ENCODE assay signal across 8 cellular contexts in the genomic region with DNA sequence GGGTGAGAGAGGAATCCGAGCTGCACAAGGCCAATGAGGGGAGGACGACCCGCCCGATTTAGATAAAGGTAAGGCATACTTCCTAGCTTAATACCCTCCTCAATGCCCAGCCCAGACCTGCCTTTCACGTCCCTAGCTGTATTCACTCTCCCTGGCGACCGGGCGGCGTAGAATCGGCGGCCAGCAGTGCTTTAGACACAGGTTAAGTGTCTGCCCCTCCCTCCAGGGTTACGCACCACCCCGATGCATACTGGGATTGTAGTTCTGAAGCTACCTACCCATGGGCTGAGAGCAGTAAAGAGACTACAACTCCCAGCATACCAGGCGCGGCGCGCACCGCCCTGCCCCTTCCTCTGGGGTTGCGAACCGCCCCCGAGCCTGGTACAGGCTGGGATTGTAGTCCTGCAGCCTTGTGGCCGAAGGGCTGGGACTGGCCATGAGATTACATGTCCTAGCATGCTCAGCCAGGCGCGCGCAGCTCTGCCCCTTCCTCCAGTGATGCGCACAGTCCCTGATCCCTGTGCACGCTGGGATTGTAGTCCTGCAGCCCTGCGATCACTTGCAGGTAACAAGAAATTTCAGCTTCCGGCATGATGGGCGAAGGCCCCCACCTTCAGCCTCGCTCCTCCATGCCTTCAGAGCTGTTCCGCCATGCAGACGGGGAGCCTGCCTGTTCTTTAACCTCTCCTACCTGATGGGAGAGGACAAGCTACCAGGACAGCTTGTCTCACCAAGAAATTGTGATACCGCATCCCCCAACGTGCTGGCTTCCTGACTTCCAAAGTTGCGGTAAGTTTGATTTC. TPM values are rescaled to one million over a fixed set of nuclear protein-coding genes. Genes with fewer than 3 reads are reported as not detected.
DNase-seq lines count a peak whose midpoint lies in the region; ATAC-seq, FAIRE-seq and TF ChIP-seq lines count a peak whose summit lies in the region.

No MANE protein-coding gene starts in this region.

- intact Hi-C loops in ascending aorta (cut with DNase I) (loop anchor here (1.0 to 10.0 kb wide), 7 partner anchors 44 to 391 kb away; a partner anchor contains a TSS), right cardiac atrium (cut with DNase I) (no loop called here), psoas muscle (cut with DNase I) (loop anchor here (2.0 to 5.0 kb wide), 4 partner anchors 44 to 114 kb away; a partner anchor contains a TSS)

- peak overlapping the region; percentile 50 to 56 for H3K27ac ChIP-seq in ascending aorta
- H3K27ac ChIP-seq in right cardiac atrium (ENCODE audit: low read length): peak overlapping the region; percentile 40
- H3K27ac ChIP-seq in psoas muscle: peak overlapping the region; percentile 83

- FAIRE-seq in urothelium cell line (lab: Jason Lieb, UNC): no peak

- peak; percentile 74 to 81 for DNase-seq in NCI-H187 (lab: John Stamatoyannopoulos, UW)
- DNase-seq in T-helper 2 cell: peak; percentile 77 to 95 (median 86)
- DNase-seq in ascending aorta (ENCODE audit: low spot score in 2 of 2): peak; percentile 97 to 100
- peak; percentile 97 to 99 (median 98) for DNase-seq in right cardiac atrium
- DNase-seq in psoas muscle: peak; percentile 96 to 98
- DNase-seq in urothelium cell line (ENCODE audit: low spot score): peak; percentile 70

- TF ChIP-seq CTCF in ascending aorta (IDR thresholded peaks at IDR 0.05) (no peak), psoas muscle (IDR thresholded peaks at IDR 0.05) (no peak)

- H3K9me3 ChIP-seq in ascending aorta (no peaks in the 10 kb centered on the region), right cardiac atrium (ENCODE audit: control insufficient read depth, low read length) (no peaks in the 10 kb centered on the region), psoas muscle (no peaks in the 10 kb centered on the region)

- H3K4me1 ChIP-seq in ascending aorta (peaks cover 5 to 11% of the 10 kb centered on the region in 2 donors), right cardiac atrium (ENCODE audit: control insufficient read depth, insufficient read depth, low read length) (peaks cover 3% of the 10 kb centered on the region), psoas muscle (peaks cover 16% of the 10 kb centered on the region)

- H3K36me3 ChIP-seq in ascending aorta (no peaks in the 10 kb centered on the region), psoas muscle (ENCODE audit: insufficient read depth in 1 of 2, low read depth in 1 of 2) (no peaks in the 10 kb centered on the region)

- H3K4me3 ChIP-seq in ascending aorta: peak overlapping the region; percentile 71 to 82
- peak overlapping the region; percentile 68 for H3K4me3 ChIP-seq in right cardiac atrium (ENCODE audit: low read length)
- peak overlapping the region; percentile 83 for H3K4me3 ChIP-seq in psoas muscle

- H3K27me3 ChIP-seq in ascending aorta (no peaks in the 10 kb centered on the region), right cardiac atrium (ENCODE audit: control insufficient read depth, insufficient read depth) (no peaks in the 10 kb centered on the region), psoas muscle (ENCODE audit: insufficient read depth in 3 of 3, low read length in 2 of 3) (no peaks in the 10 kb centered on the region)

- under 1% methylated on average over 36 of the region's 36 CpGs for WGBS in right cardiac atrium
- WGBS in psoas muscle, 3 donors: 0% methylated on average over 36 of the region's 36 CpGs

- ATAC-seq in GM18502 (IDR thresholded peaks at IDR 0.05; ENCODE audit: poor library complexity, unreplicated experiment) (peak; percentile 97), HG02943 (IDR thresholded peaks at IDR 0.05; ENCODE audit: low read depth, unreplicated experiment) (peak; percentile 97), right cardiac atrium (peak; percentile 100), psoas muscle (peak; percentile 99 to 100 (median 100))

RNA-seq across cellular contexts. Expression of a gene that starts 43.5 kb away (rescaled TPM):
- total RNA-seq in ascending aorta (4.8 TPM), right cardiac atrium (1 to 10 TPM; 4.4 to 5.8 (median 5.3) TPM), psoas muscle (1 to 10 TPM; 1.5 to 3.4 (median 2.1) TPM)
- polyA plus RNA-seq in right cardiac atrium (3.5 TPM), psoas muscle (1 to 10 TPM; 1.0 to 2.1 (median 1.7) TPM)

RNA-seq across cellular contexts. Expression of a gene that starts 45.1 kb away (rescaled TPM):
- total RNA-seq in ascending aorta (22.4 TPM), right cardiac atrium (10 to 100 TPM; 13.6 to 17.4 (median 15.1) TPM), psoas muscle (10 to 100 TPM in 1 of 4 donors, 1 to 10 TPM in 3; 6.8 to 12.5 (median 8.7) TPM)
- polyA plus RNA-seq in right cardiac atrium (6.6 TPM), psoas muscle (1 to 10 TPM; 2.4 to 8.7 (median 2.7) TPM)

Comparison
In these comparisons a context has a peak if more than half of its experiments do, and no peak if none do; other contexts are left out.
1. Peak in every context shown above with its lines: DNase-seq, ATAC-seq, H3K4me3 ChIP-seq and H3K27ac ChIP-seq.
2. intact Hi-C loops: an anchor here in ascending aorta (1.0 to 10.0 kb wide) and psoas muscle (2.0 to 5.0 kb wide); none called in right cardiac atrium.